Comparison of ENCODE assay signal across 31 cellular contexts in genomic region chr5:123787136-123787535, GRCh38.
"Had no signal": no experiment of that assay in that cellular context is flagged by ENCODE, and none has a peak within 500 bp of the region (broad histone marks: within the 10 kb centered on the region; RNA-seq: fewer than 3 reads in every experiment).

No MANE protein-coding gene starts in this region.

- H3K27ac Mint-ChIP-seq: activated CD4-positive, alpha-beta memory T cell treated with anti-CD3 and anti-CD28 coated beads for 36 hours; activated CD4-positive, alpha-beta T cell treated with anti-CD3 and anti-CD28 coated beads for 36 hours; activated CD4-positive, alpha-beta T cell treated with anti-CD3 and anti-CD28 coated beads, Interleukin-2, amount 10 ng/mL, durations not matched to agents 24 days and 14 days; activated CD8-positive, alpha-beta memory T cell treated with anti-CD3 and anti-CD28 coated beads, Interleukin-2, amount 10 ng/mL, durations not matched to agents 7 days and 5 days; activated CD8-positive, alpha-beta T cell treated with anti-CD3 and anti-CD28 coated beads, Interleukin-2, amount 10 ng/mL, durations not matched to agents 7 days and 5 days; activated naive CD4-positive, alpha-beta T cell treated with anti-CD3 and anti-CD28 coated beads for 36 hours; activated naive CD4-positive, alpha-beta T cell treated with anti-CD3 and anti-CD28 coated beads, Interleukin-2, amount 50 U/mL, for 24 hours; activated naive CD8-positive, alpha-beta T cell treated with anti-CD3 and anti-CD28 coated beads for 36 hours; activated naive CD8-positive, alpha-beta T cell treated with anti-CD3 and anti-CD28 coated beads, Interleukin-2, amount 50 U/mL, for 24 hours; activated T-helper 1 cell treated with anti-CD3 and anti-CD28 coated beads, Interleukin-12 subunit alpha, Interleukin-12 subunit beta, Interleukin-2, Interleukin-4 antibody, amounts not matched to agents 30 ng/mL and 10 ng/mL and 1 ng/mL, durations not matched to agents 14 hours and 24 hours and 36 hours; activated T-helper 2 cell treated with anti-CD3 and anti-CD28 coated beads, Interferon-gamma antibody, Interleukin-2, Interleukin-4, amounts not matched to agents 10 μg/mL and 5 μg/mL and 100 μg/mL, durations not matched to agents 14 hours and 24 hours and 36 hours; dendritic cell treated with granulocyte-macrophage colony-stimulating factor and Interleukin-4, amounts not matched to agents 40 ng/mL and 50 ng/mL, for 4 days; endodermal cell had no signal

- H3K27me3 ChIP-seq: adrenal gland, ascending aorta, breast epithelium, cardiac muscle cell, dorsolateral prefrontal cortex had no signal

- H3K4me1 ChIP-seq: adrenal gland, ascending aorta had no signal

- H3K27ac ChIP-seq: adrenal gland, ascending aorta, breast epithelium, cardiac muscle cell, coronary artery had no signal

- H3K4me1 Mint-ChIP-seq: activated CD4-positive, alpha-beta T cell treated with anti-CD3 and anti-CD28 coated beads for 36 hours; activated CD4-positive, alpha-beta T cell treated with anti-CD3 and anti-CD28 coated beads, Interleukin-2, amount 10 ng/mL, durations not matched to agents 24 days and 14 days; activated CD8-positive, alpha-beta memory T cell treated with anti-CD3 and anti-CD28 coated beads, Interleukin-2, amount 10 ng/mL, durations not matched to agents 7 days and 5 days; activated naive CD4-positive, alpha-beta T cell treated with anti-CD3 and anti-CD28 coated beads, Interleukin-2, amount 50 U/mL, for 24 hours; activated naive CD8-positive, alpha-beta T cell treated with anti-CD3 and anti-CD28 coated beads for 36 hours; activated naive CD8-positive, alpha-beta T cell treated with anti-CD3 and anti-CD28 coated beads, Interleukin-2, amount 50 U/mL, for 24 hours; brain had no signal

- H3K36me3 Mint-ChIP-seq: activated CD4-positive, alpha-beta memory T cell treated with anti-CD3 and anti-CD28 coated beads for 36 hours; activated CD8-positive, alpha-beta memory T cell treated with anti-CD3 and anti-CD28 coated beads, Interleukin-2, amount 10 ng/mL, durations not matched to agents 7 days and 5 days; activated naive CD4-positive, alpha-beta T cell treated with anti-CD3 and anti-CD28 coated beads, Interleukin-2, amount 50 U/mL, for 24 hours; activated naive CD8-positive, alpha-beta T cell treated with anti-CD3 and anti-CD28 coated beads for 36 hours had no signal

- H3K4me3 Mint-ChIP-seq: activated CD4-positive, alpha-beta memory T cell treated with anti-CD3 and anti-CD28 coated beads for 36 hours; activated CD4-positive, alpha-beta T cell treated with anti-CD3 and anti-CD28 coated beads for 36 hours; activated CD4-positive, alpha-beta T cell treated with anti-CD3 and anti-CD28 coated beads, Interleukin-2, amount 10 ng/mL, durations not matched to agents 24 days and 14 days; activated CD8-positive, alpha-beta memory T cell treated with anti-CD3 and anti-CD28 coated beads, Interleukin-2, amount 10 ng/mL, durations not matched to agents 7 days and 5 days; activated CD8-positive, alpha-beta T cell treated with anti-CD3 and anti-CD28 coated beads, Interleukin-2, amount 10 ng/mL, durations not matched to agents 7 days and 5 days; activated naive CD4-positive, alpha-beta T cell treated with anti-CD3 and anti-CD28 coated beads for 36 hours; activated naive CD4-positive, alpha-beta T cell treated with anti-CD3 and anti-CD28 coated beads, Interleukin-2, amount 50 U/mL, for 24 hours; activated naive CD8-positive, alpha-beta T cell treated with anti-CD3 and anti-CD28 coated beads for 36 hours; activated naive CD8-positive, alpha-beta T cell treated with anti-CD3 and anti-CD28 coated beads, Interleukin-2, amount 50 U/mL, for 24 hours; activated T-helper 1 cell treated with anti-CD3 and anti-CD28 coated beads, Interleukin-12 subunit alpha, Interleukin-12 subunit beta, Interleukin-2, Interleukin-4 antibody, amounts not matched to agents 30 ng/mL and 10 ng/mL and 1 ng/mL, durations not matched to agents 14 hours and 24 hours and 36 hours; brain; dendritic cell treated with granulocyte-macrophage colony-stimulating factor and Interleukin-4, amounts not matched to agents 40 ng/mL and 50 ng/mL, for 4 days; endodermal cell had no signal

- H3K36me3 ChIP-seq: adrenal gland, ascending aorta, breast epithelium, cardiac muscle cell had no signal

- ATAC-seq: activated CD4-positive, alpha-beta T cell treated with anti-CD3 and anti-CD28 coated beads for 36 hours; activated CD8-positive, alpha-beta memory T cell treated with anti-CD3 and anti-CD28 coated beads, Interleukin-2, amount 10 ng/mL, durations not matched to agents 7 days and 5 days; activated CD8-positive, alpha-beta T cell treated with anti-CD3 and anti-CD28 coated beads, Interleukin-2, amount 10 ng/mL, durations not matched to agents 7 days and 5 days; activated naive CD8-positive, alpha-beta T cell treated with anti-CD3 and anti-CD28 coated beads, Interleukin-2, amount 50 U/mL, for 24 hours; esophagus mucosa had no signal

- H3K9me3 Mint-ChIP-seq: activated CD4-positive, alpha-beta T cell treated with anti-CD3 and anti-CD28 coated beads, Interleukin-2, amount 10 ng/mL, durations not matched to agents 24 days and 14 days; activated T-helper 1 cell treated with anti-CD3 and anti-CD28 coated beads, Interleukin-12 subunit alpha, Interleukin-12 subunit beta, Interleukin-2, Interleukin-4 antibody, amounts not matched to agents 30 ng/mL and 10 ng/mL and 1 ng/mL, durations not matched to agents 14 hours and 24 hours and 36 hours had no signal

- H3K9me3 ChIP-seq: adrenal gland had no signal

- H3K27me3 Mint-ChIP-seq: activated CD4-positive, alpha-beta memory T cell treated with anti-CD3 and anti-CD28 coated beads for 36 hours; activated CD4-positive, alpha-beta T cell treated with anti-CD3 and anti-CD28 coated beads for 36 hours; activated CD4-positive, alpha-beta T cell treated with anti-CD3 and anti-CD28 coated beads, Interleukin-2, amount 10 ng/mL, durations not matched to agents 24 days and 14 days; activated CD8-positive, alpha-beta memory T cell treated with anti-CD3 and anti-CD28 coated beads, Interleukin-2, amount 10 ng/mL, durations not matched to agents 7 days and 5 days; activated naive CD4-positive, alpha-beta T cell treated with anti-CD3 and anti-CD28 coated beads, Interleukin-2, amount 50 U/mL, for 24 hours; activated naive CD8-positive, alpha-beta T cell treated with anti-CD3 and anti-CD28 coated beads for 36 hours; activated naive CD8-positive, alpha-beta T cell treated with anti-CD3 and anti-CD28 coated beads, Interleukin-2, amount 50 U/mL, for 24 hours; brain; dendritic cell treated with granulocyte-macrophage colony-stimulating factor and Interleukin-4, amounts not matched to agents 40 ng/mL and 50 ng/mL, for 4 days had no signal

- DNase-seq: activated CD4-positive, alpha-beta memory T cell treated with anti-CD3 and anti-CD28 coated beads for 36 hours; activated CD4-positive, alpha-beta T cell treated with anti-CD3 and anti-CD28 coated beads for 36 hours; activated CD4-positive, alpha-beta T cell treated with anti-CD3 and anti-CD28 coated beads, Interleukin-2, amount 10 ng/mL, durations not matched to agents 24 days and 14 days; activated CD4-positive, CD25-positive, alpha-beta regulatory T cell; activated CD4-positive, CD25-positive, alpha-beta regulatory T cell treated with anti-CD3 and anti-CD28 coated beads, Interleukin-2, amount 50 U/mL, for 72 hours; activated CD8-positive, alpha-beta memory T cell treated with anti-CD3 and anti-CD28 coated beads, Interleukin-2, amount 10 ng/mL, durations not matched to agents 7 days and 5 days; activated CD8-positive, alpha-beta memory T cell treated with anti-CD3 and anti-CD28 coated beads, Interleukin-2, amount 50 U/mL, for 4 hours; activated CD8-positive, alpha-beta T cell treated with anti-CD3 and anti-CD28 coated beads, Interleukin-2, amount 10 ng/mL, durations not matched to agents 7 days and 5 days; activated effector memory CD4-positive, alpha-beta T cell treated with anti-CD3 and anti-CD28 coated beads, Interleukin-2, amount 50 U/mL, for 16 hours; activated naive CD4-positive, alpha-beta T cell treated with anti-CD3 and anti-CD28 coated beads for 36 hours; activated naive CD8-positive, alpha-beta T cell treated with anti-CD3 and anti-CD28 coated beads for 36 hours; activated naive CD8-positive, alpha-beta T cell treated with anti-CD3 and anti-CD28 coated beads, Interleukin-2, amount 50 U/mL, for 24 hours; activated T-cell treated with anti-CD3 and anti-CD28 coated beads, Interleukin-2, amount 50 U/mL, for 1 hour; activated T-cell treated with anti-CD3 and anti-CD28 coated beads, Interleukin-2, amount 50 U/mL, for 48 hours; adrenal gland; central memory CD4-positive, alpha-beta T cell; cerebellar nuclear complex; dorsolateral prefrontal cortex; effector memory CD4-positive, alpha-beta T cell; endodermal cell; T-helper 2 cell had no signal

- H3K4me3 ChIP-seq: adrenal gland, ascending aorta, breast epithelium, cardiac muscle cell, coronary artery, dorsolateral prefrontal cortex had no signal
